23 cellular contexts compared by ENCODE assay signal in genomic region chr13:30061217-30061616, GRCh38.
DNase-seq lines count a peak whose midpoint lies in the region; ATAC-seq and TF ChIP-seq lines count a peak whose summit lies in the region.
"Had no signal": no experiment of that assay in that cellular context is flagged by ENCODE, and none has a peak within 500 bp of the region (broad histone marks: within the 10 kb centered on the region; RNA-seq: fewer than 3 reads in every experiment).

No MANE protein-coding gene starts in this region.

- peak; percentile 3 for DNase-seq in HFF-Myc (ENCODE audit: extremely low read depth, low read depth)
- peak; percentile 11 for DNase-seq in SW480 (ENCODE audit: low spot score)
- peak; percentile 23 for DNase-seq in fibroblast of villous mesenchyme (ENCODE audit: low read depth)
- peak; percentile 64 for DNase-seq in skeletal muscle cell (ENCODE audit: low read depth)
- no peak for DNase-seq in stimulated activated naive B cell treated with anti-CD40 and anti-IgM and Interleukin-4, amounts not matched to agents 10 μg/mL and 1 μg/mL and 100 μg/mL, for 72 hours
- DNase-seq in MV-4-11 (lab: John Stamatoyannopoulos, UW), result no peak
- DNase-seq: CD8-positive, alpha-beta memory T cell; DMS79 treated with DMSO at 0.1 percent for 48 hours; GOT3; HCEC 1CT; Kasumi-1; NCI-H1105 treated with DMSO at 0.1 percent for 48 hours; NCI-H146; NCI-H1930; NCI-H2107; NCI-H446; NCI-H524 treated with DMSO at 0.1 percent for 48 hours; NCI-H774; SK-N-SH; SW 1271 had no signal

- H3K27ac Mint-ChIP-seq in stimulated activated naive B cell treated with anti-CD40 and anti-IgM and Interleukin-4, amounts not matched to agents 10 μg/mL and 1 μg/mL and 100 μg/mL, for 72 hours, result no peak overlapping the region
- H3K27ac Mint-ChIP-seq: B cell; CD8-positive, alpha-beta memory T cell had no signal

- no peak for ATAC-seq in stimulated activated naive B cell treated with anti-CD40 and anti-IgM and Interleukin-4, amounts not matched to agents 10 μg/mL and 1 μg/mL and 100 μg/mL, for 72 hours (replicated peaks)
- ATAC-seq in GM18873 (IDR thresholded peaks at IDR 0.05; ENCODE audit: low FRiP score, unreplicated experiment), result no peak
- ATAC-seq: K562 had no signal

- H3K27me3 Mint-ChIP-seq in stimulated activated naive B cell treated with anti-CD40 and anti-IgM and Interleukin-4, amounts not matched to agents 10 μg/mL and 1 μg/mL and 100 μg/mL, for 72 hours, result peaks cover 0 to 10% of the 10 kb centered on the region in 2 donors

- no peaks in the 10 kb centered on the region for H3K4me1 Mint-ChIP-seq in stimulated activated naive B cell treated with anti-CD40 and anti-IgM and Interleukin-4, amounts not matched to agents 10 μg/mL and 1 μg/mL and 100 μg/mL, for 72 hours
- H3K4me1 Mint-ChIP-seq: B cell; CD8-positive, alpha-beta memory T cell had no signal

- H3K4me3 Mint-ChIP-seq in stimulated activated naive B cell treated with anti-CD40 and anti-IgM and Interleukin-4, amounts not matched to agents 10 μg/mL and 1 μg/mL and 100 μg/mL, for 72 hours, result no peak overlapping the region
- H3K4me3 Mint-ChIP-seq: B cell; CD8-positive, alpha-beta memory T cell had no signal

- H3K36me3 Mint-ChIP-seq in stimulated activated naive B cell treated with anti-CD40 and anti-IgM and Interleukin-4, amounts not matched to agents 10 μg/mL and 1 μg/mL and 100 μg/mL, for 72 hours, result no peaks in the 10 kb centered on the region

- H3K4me3 ChIP-seq in HFF-Myc (replicated peaks; ENCODE audit: low read depth, low read length), result no peak overlapping the region
- H3K4me3 ChIP-seq in fibroblast of villous mesenchyme (ENCODE audit: low read depth, low read length), result no peak overlapping the region
- no peak overlapping the region for H3K4me3 ChIP-seq in skeletal muscle cell (ENCODE audit: low read depth, low read length)
- H3K4me3 ChIP-seq: K562 had no signal

- peaks cover 4% of the 10 kb centered on the region in 2 donors for H3K9me3 Mint-ChIP-seq in stimulated activated naive B cell treated with anti-CD40 and anti-IgM and Interleukin-4, amounts not matched to agents 10 μg/mL and 1 μg/mL and 100 μg/mL, for 72 hours

- TF ChIP-seq CTCF in HFF-Myc (IDR thresholded peaks at IDR 0.05; ENCODE audit: low read depth, low read length, missing control alignments), result no peak
- TF ChIP-seq CTCF in fibroblast of villous mesenchyme (IDR thresholded peaks at IDR 0.05; ENCODE audit: insufficient read depth, low read depth, low read length), result no peak

Comparison
In these comparisons a context has a peak if more than half of its experiments do, and no peak if none do; other contexts are left out.
1. DNase-seq: peak in HFF-Myc (single experiment), SW480 (single experiment), fibroblast of villous mesenchyme (single experiment) and skeletal muscle cell (single experiment); none in stimulated activated naive B cell treated with anti-CD40 and anti-IgM and Interleukin-4, amounts not matched to agents 10 μg/mL and 1 μg/mL and 100 μg/mL, for 72 hours (single experiment) and MV-4-11 (single experiment).